ENCODE assay signal across 8 cellular contexts in genomic region chr17:57357830-57358426, GRCh38.
DNase-seq lines count a peak whose midpoint lies in the region; ATAC-seq and TF ChIP-seq lines count a peak whose summit lies in the region.

No MANE protein-coding gene starts in this region.

- no peak overlapping the region for H3K4me3 ChIP-seq in trophoblast cell (ENCODE audit: low read depth, low read length)
- no peak overlapping the region for H3K4me3 ChIP-seq in tibial nerve

- peak overlapping the region; percentile 48 for H4K8ac ChIP-seq in trophoblast cell (ENCODE audit: low read depth, low read length)

- H3K23ac ChIP-seq in trophoblast cell (ENCODE audit: low read length): no peak overlapping the region

- no peaks in the 10 kb centered on the region for H3K9me3 Mint-ChIP-seq in activated CD8-positive, alpha-beta T cell treated with anti-CD3 and anti-CD28 coated beads for 36 hours

- intact Hi-C loops in activated CD8-positive, alpha-beta T cell treated with anti-CD3 and anti-CD28 coated beads for 36 hours (cut with micrococcal nuclease): no loop called here

- H3K4me1 Mint-ChIP-seq in activated CD8-positive, alpha-beta T cell treated with anti-CD3 and anti-CD28 coated beads for 36 hours (ENCODE audit: low read depth): peaks cover 54% of the 10 kb centered on the region

- H3K9ac ChIP-seq in trophoblast cell (ENCODE audit: low read length): no peak overlapping the region

- TF ChIP-seq POLR2A in tibial nerve (IDR thresholded peaks at IDR 0.05): no peak

- H2BK120ac ChIP-seq in trophoblast cell (ENCODE audit: insufficient read depth, low read length, poor library complexity): peak overlapping the region; percentile 31

- H3K4ac ChIP-seq in trophoblast cell (ENCODE audit: low read depth, low read length): no peak overlapping the region

- POLR2A ChIA-PET in activated CD8-positive, alpha-beta T cell treated with anti-CD3 and anti-CD28 coated beads for 36 hours (lab: Charles Lee): interaction anchor here (0.9 kb wide), 1 partner anchor 100 kb away, joined by 3 read pairs; no protein-coding TSS in a partner anchor

- H4K91ac ChIP-seq in trophoblast cell (ENCODE audit: low read depth, low read length): no peak overlapping the region

- no peaks in the 10 kb centered on the region for H3K27me3 Mint-ChIP-seq in activated CD8-positive, alpha-beta T cell treated with anti-CD3 and anti-CD28 coated beads for 36 hours

- H3K36me3 Mint-ChIP-seq in activated CD8-positive, alpha-beta T cell treated with anti-CD3 and anti-CD28 coated beads for 36 hours (ENCODE audit: low read depth): no peaks in the 10 kb centered on the region

- no CpG with 5 or more reads among the region's 3 CpGs for WGBS in trophoblast cell (ENCODE audit: extremely low coverage, insufficient coverage, insufficient read length)
- WGBS in tibial nerve, 2 donors: 72 to 80% methylated on average over 3 of the region's 3 CpGs

- H2AFZ ChIP-seq in trophoblast cell (ENCODE audit: insufficient read depth, low read length, poor library complexity): no peak overlapping the region

- H3K4me3 Mint-ChIP-seq in activated CD8-positive, alpha-beta T cell treated with anti-CD3 and anti-CD28 coated beads for 36 hours: no peak overlapping the region

- ATAC-seq in GM18868 (IDR thresholded peaks at IDR 0.05; ENCODE audit: unreplicated experiment): peak; percentile 63
- peak; percentile 63 for ATAC-seq in HG02642 (IDR thresholded peaks at IDR 0.05; ENCODE audit: poor library complexity, unreplicated experiment)
- ATAC-seq in activated CD8-positive, alpha-beta T cell treated with anti-CD3 and anti-CD28 coated beads for 36 hours: peak; percentile 84

- CTCF ChIA-PET in activated CD8-positive, alpha-beta T cell treated with anti-CD3 and anti-CD28 coated beads for 36 hours (lab: Charles Lee): interaction anchor here (0.7 to 2.2 kb wide), 7 partner anchors 9 to 240 kb away, joined by 3 to 9 read pairs (median 3); no protein-coding TSS in a partner anchor

- H3K14ac ChIP-seq in trophoblast cell (ENCODE audit: low read length): no peak overlapping the region

- H3K36me3 ChIP-seq in trophoblast cell (ENCODE audit: control insufficient read depth in 1 of 2, insufficient read depth in 2 of 2, low read length in 2 of 2): peaks cover 0 to 2% of the 10 kb centered on the region in 2 experiments
- no peaks in the 10 kb centered on the region for H3K36me3 ChIP-seq in tibial nerve

- H2BK5ac ChIP-seq in trophoblast cell (ENCODE audit: low read depth, low read length, poor library complexity): peak overlapping the region; percentile 62

- H3K27ac ChIP-seq in trophoblast cell (ENCODE audit: low read depth, low read length) (peak overlapping the region; percentile 57), tibial nerve (no peak overlapping the region)

- no peak overlapping the region for H2AK5ac ChIP-seq in trophoblast cell (ENCODE audit: low read length)

- H3K4me2 ChIP-seq in trophoblast cell (ENCODE audit: low read length): no peak overlapping the region

- no peaks in the 10 kb centered on the region for H3K27me3 ChIP-seq in trophoblast cell (ENCODE audit: insufficient read depth, low read length)
- H3K27me3 ChIP-seq in tibial nerve: no peaks in the 10 kb centered on the region

- peak overlapping the region; percentile 53 for H3K27ac Mint-ChIP-seq in activated CD8-positive, alpha-beta T cell treated with anti-CD3 and anti-CD28 coated beads for 36 hours

- H3K79me1 ChIP-seq in trophoblast cell (ENCODE audit: low read length): peaks cover 9% of the 10 kb centered on the region

- peak; percentile 57 for DNase-seq in activated CD8-positive, alpha-beta T cell treated with anti-CD3 and anti-CD28 coated beads for 36 hours
- peak; percentile 91 to 97 for DNase-seq in trophoblast cell
- no peak for DNase-seq in NCI-H146 (lab: John Stamatoyannopoulos, UW)
- DNase-seq in AG08396 (ENCODE audit: low spot score): no peak
- DNase-seq in tibial nerve (ENCODE audit: low spot score in 2 of 2): no peak
- DNase-seq in superior temporal gyrus (ENCODE audit: extremely low spot score): no peak

- no peak for TF ChIP-seq CTCF in activated CD8-positive, alpha-beta T cell treated with anti-CD3 and anti-CD28 coated beads for 36 hours (IDR thresholded peaks at IDR 0.05)
- no peak for TF ChIP-seq CTCF in tibial nerve (IDR thresholded peaks at IDR 0.05)

- H2BK12ac ChIP-seq in trophoblast cell (ENCODE audit: low read length): peak overlapping the region; percentile 17

- H3K9me3 ChIP-seq in trophoblast cell (ENCODE audit: insufficient read depth, low read depth, low read length) (no peaks in the 10 kb centered on the region), tibial nerve (no peaks in the 10 kb centered on the region)

- peaks cover 8% of the 10 kb centered on the region for H3K79me2 ChIP-seq in trophoblast cell (ENCODE audit: control insufficient read depth, insufficient read depth, low read length, poor library complexity)

- TF ChIP-seq EP300 in tibial nerve (IDR thresholded peaks at IDR 0.05): no peak

- H3K18ac ChIP-seq in trophoblast cell (ENCODE audit: low read length): peak overlapping the region; percentile 77

- H3K4me1 ChIP-seq in trophoblast cell (ENCODE audit: control insufficient read depth in 1 of 2, insufficient read depth in 2 of 2, low read length in 2 of 2) (peaks cover 13 to 19% of the 10 kb centered on the region in 2 experiments), tibial nerve (peaks cover 0 to 14% (median 5%) of the 10 kb centered on the region in 4 donors)

- no peak overlapping the region for H4K12ac ChIP-seq in trophoblast cell (ENCODE audit: low read depth, low read length)

Comparison
In these comparisons a context has a peak if more than half of its experiments do, and no peak if none do; other contexts are left out.
1. DNase-seq: peak in activated CD8-positive, alpha-beta T cell treated with anti-CD3 and anti-CD28 coated beads for 36 hours (single experiment) and trophoblast cell (2 of 2); none in NCI-H146 (single experiment), AG08396 (single experiment), tibial nerve (0 of 2) and superior temporal gyrus (single experiment).
2. Peak in every context shown above with its lines, with median percentiles within 50 percentile points of each other: ATAC-seq.